27 cellular contexts compared by ENCODE assay signal in genomic region chr20:15075586-15075985, GRCh38.
"Had no signal": no experiment of that assay in that cellular context is flagged by ENCODE, and none has a peak within 500 bp of the region (broad histone marks: within the 10 kb centered on the region; RNA-seq: fewer than 3 reads in every experiment).

No MANE protein-coding gene starts in this region.

- H3K36me3 Mint-ChIP-seq: activated naive CD4-positive, alpha-beta T cell treated with anti-CD3 and anti-CD28 coated beads, Interleukin-2, amount 50 U/mL, for 24 hours had no signal

- H3K27ac ChIP-seq: adrenal gland, body of pancreas, SK-N-MC had no signal

- H3K4me1 ChIP-seq: adrenal gland, body of pancreas had no signal

- H3K9me3 ChIP-seq: adrenal gland, body of pancreas had no signal

- H3K4me3 ChIP-seq: adrenal gland, body of pancreas, SK-N-MC had no signal

- H3K36me3 ChIP-seq: adrenal gland had no signal

- H3K27me3 Mint-ChIP-seq: activated CD4-positive, alpha-beta T cell treated with anti-CD3 and anti-CD28 coated beads for 36 hours; activated CD4-positive, alpha-beta T cell treated with anti-CD3 and anti-CD28 coated beads, Interleukin-2, amount 10 ng/mL, durations not matched to agents 7 days and 5 days; activated naive CD4-positive, alpha-beta T cell treated with anti-CD3 and anti-CD28 coated beads, Interleukin-2, amount 50 U/mL, for 24 hours; activated T-cell treated with anti-CD3 and anti-CD28 coated beads, Interleukin-2, amount 50 U/mL, for 24 hours had no signal

- H3K4me3 Mint-ChIP-seq: activated CD4-positive, alpha-beta T cell treated with anti-CD3 and anti-CD28 coated beads for 36 hours; activated CD4-positive, alpha-beta T cell treated with anti-CD3 and anti-CD28 coated beads, Interleukin-2, amount 10 ng/mL, durations not matched to agents 7 days and 5 days; activated CD8-positive, alpha-beta T cell treated with anti-CD3 and anti-CD28 coated beads, Interleukin-2, amount 10 ng/mL, durations not matched to agents 7 days and 5 days; activated naive CD4-positive, alpha-beta T cell treated with anti-CD3 and anti-CD28 coated beads, Interleukin-2, amount 50 U/mL, for 24 hours; activated T-cell treated with anti-CD3 and anti-CD28 coated beads, Interleukin-2, amount 50 U/mL, for 24 hours; T-helper 1 cell treated with Interleukin-12 subunit alpha and Interleukin-12 subunit beta and Interleukin-4 antibody, amounts not matched to agents 30 μg/mL and 1 μg/mL, for 36 hours; T-helper 2 cell treated with Interferon-gamma antibody and Interleukin-4, amounts not matched to agents 5 μg/mL and 100 μg/mL, for 36 hours had no signal

- H3K27ac Mint-ChIP-seq: activated CD4-positive, alpha-beta T cell treated with anti-CD3 and anti-CD28 coated beads for 36 hours; activated CD4-positive, alpha-beta T cell treated with anti-CD3 and anti-CD28 coated beads, Interleukin-2, amount 10 ng/mL, durations not matched to agents 7 days and 5 days; activated CD8-positive, alpha-beta T cell treated with anti-CD3 and anti-CD28 coated beads, Interleukin-2, amount 10 ng/mL, durations not matched to agents 7 days and 5 days; activated naive CD4-positive, alpha-beta T cell treated with anti-CD3 and anti-CD28 coated beads, Interleukin-2, amount 50 U/mL, for 24 hours; activated T-cell treated with anti-CD3 and anti-CD28 coated beads, Interleukin-2, amount 50 U/mL, for 24 hours; activated T-helper 2 cell treated with anti-CD3 and anti-CD28 coated beads, Interferon-gamma antibody, Interleukin-2, Interleukin-4, amounts not matched to agents 10 μg/mL and 5 μg/mL and 100 μg/mL, durations not matched to agents 14 hours and 24 hours and 36 hours; T-helper 1 cell treated with Interleukin-12 subunit alpha and Interleukin-12 subunit beta and Interleukin-4 antibody, amounts not matched to agents 30 μg/mL and 1 μg/mL, for 36 hours; T-helper 2 cell treated with Interferon-gamma antibody and Interleukin-4, amounts not matched to agents 5 μg/mL and 100 μg/mL, for 36 hours had no signal

- DNase-seq: activated CD4-positive, alpha-beta T cell treated with anti-CD3 and anti-CD28 coated beads for 36 hours; activated CD4-positive, alpha-beta T cell treated with anti-CD3 and anti-CD28 coated beads, Interleukin-2, amount 10 ng/mL, durations not matched to agents 7 days and 5 days; activated CD4-positive, alpha-beta T cell treated with anti-CD3 and anti-CD28 coated beads, Interleukin-2, amount 50 U/mL, for 48 hours; activated CD8-positive, alpha-beta T cell treated with anti-CD3 and anti-CD28 coated beads, Interleukin-2, amount 10 ng/mL, durations not matched to agents 7 days and 5 days; activated gamma-delta T cell; activated naive CD4-positive, alpha-beta T cell treated with Interleukin-2 at 50 U/mL for 16 hours; activated T-cell treated with anti-CD3 and anti-CD28 coated beads, Interleukin-2, amount 50 U/mL, for 24 hours; adrenal gland; body of pancreas; caudate nucleus; cerebellar nuclear complex; Karpas-422; NCI-H1105 treated with DMSO at 0.1 percent for 48 hours; NCI-H1436; NCI-H1694; NCI-H1930; NCI-H2081 treated with DMSO at 0.1 percent for 48 hours; NCI-H226; NCI-H446 treated with DMSO at 0.1 percent for 48 hours; NCI-H524; Right ventricle myocardium superior had no signal

- ATAC-seq: activated CD4-positive, alpha-beta T cell treated with anti-CD3 and anti-CD28 coated beads for 36 hours; activated CD4-positive, CD25-positive, alpha-beta regulatory T cell treated with anti-CD3 and anti-CD28 coated beads, Interleukin-2, amount 50 U/mL, for 24 hours; activated CD8-positive, alpha-beta T cell treated with anti-CD3 and anti-CD28 coated beads, Interleukin-2, amount 10 ng/mL, durations not matched to agents 7 days and 5 days; body of pancreas had no signal

- H3K9me3 Mint-ChIP-seq: activated CD4-positive, alpha-beta T cell treated with anti-CD3 and anti-CD28 coated beads, Interleukin-2, amount 10 ng/mL, durations not matched to agents 7 days and 5 days; T-helper 1 cell treated with Interleukin-12 subunit alpha and Interleukin-12 subunit beta and Interleukin-4 antibody, amounts not matched to agents 30 μg/mL and 1 μg/mL, for 36 hours had no signal

- H3K27me3 ChIP-seq: adrenal gland, body of pancreas had no signal

- H3K4me1 Mint-ChIP-seq: activated CD4-positive, alpha-beta T cell treated with anti-CD3 and anti-CD28 coated beads for 36 hours; activated CD4-positive, alpha-beta T cell treated with anti-CD3 and anti-CD28 coated beads, Interleukin-2, amount 10 ng/mL, durations not matched to agents 7 days and 5 days; activated naive CD4-positive, alpha-beta T cell treated with anti-CD3 and anti-CD28 coated beads, Interleukin-2, amount 50 U/mL, for 24 hours had no signal
